8 cellular contexts compared by ENCODE assay signal in the genomic region with DNA sequence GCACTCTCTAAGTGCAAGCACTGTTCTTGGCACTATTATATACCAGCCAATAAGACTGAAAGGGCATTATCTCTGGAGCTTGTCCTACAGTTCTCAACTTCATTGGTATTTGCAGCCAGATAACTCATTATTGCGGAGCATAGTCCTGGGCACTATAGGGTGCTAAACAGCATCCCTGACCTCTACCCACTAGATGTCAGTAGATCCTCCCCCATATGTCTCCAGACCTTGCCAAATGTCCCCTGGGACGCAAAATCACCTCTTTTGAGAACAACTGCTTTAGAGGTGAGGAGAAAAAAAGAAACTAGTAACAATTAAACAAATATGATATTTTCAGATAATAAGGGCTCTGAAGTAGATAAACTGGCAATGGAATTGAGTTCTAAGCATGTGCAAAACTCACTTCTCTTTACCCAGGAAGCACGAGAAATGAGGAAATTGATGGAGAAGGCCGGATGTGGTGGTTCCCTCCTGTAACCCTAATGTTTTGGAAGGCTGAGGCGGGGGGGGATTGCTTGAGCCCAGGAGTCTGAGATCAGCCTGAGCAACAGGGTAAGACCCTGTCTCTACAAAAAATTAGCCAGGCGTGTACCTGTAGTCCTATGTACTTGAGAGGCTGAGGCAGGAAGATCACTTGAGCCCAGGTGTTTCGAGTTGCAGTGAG.
DNase-seq lines count a peak whose midpoint lies in the region; ATAC-seq and TF ChIP-seq lines count a peak whose summit lies in the region.

No MANE protein-coding gene starts in this region.

- peak overlapping the region in 1 of 3 experiments; percentile 25; a peak in 1 of 7 replicates for H3K27ac Mint-ChIP-seq in H9
- H3K27ac Mint-ChIP-seq in stimulated activated effector memory CD8-positive, alpha-beta T cell treated with anti-CD3 and anti-CD28 coated beads, Interleukin-12 subunit alpha, Interleukin-12 subunit beta, amount 100 ng/mL, for 72 hours = peak overlapping the region; percentile 72

- H3K4me1 ChIP-seq in H9 (ENCODE audit: insufficient read depth, low read length) (no peaks in the 10 kb centered on the region), neuronal stem cell (ENCODE audit: control insufficient read depth in 2 of 2, insufficient read depth in 1 of 2, low read depth in 1 of 2, low read length in 2 of 2) (no peaks in the 10 kb centered on the region)

- no peaks in the 10 kb centered on the region for H3K27me3 ChIP-seq in H9 (ENCODE audit: insufficient read depth, low read length)
- no peaks in the 10 kb centered on the region for H3K27me3 ChIP-seq in neuronal stem cell (ENCODE audit: control insufficient read depth in 3 of 3, insufficient read depth in 3 of 3, low read depth in 1 of 3, low read length in 3 of 3)

- no CpG with 5 or more reads among the region's 7 CpGs for WGBS in H9 (ENCODE audit: extremely low coverage, insufficient read length, low lambda C conversion rate)
- WGBS in neuronal stem cell (ENCODE audit: extremely low coverage in 2 of 2, insufficient read length in 2 of 2, insufficient replicate concordance in 1 of 2), 2 donors = no CpG with 5 or more reads among the region's 7 CpGs

- H3K36me3 Mint-ChIP-seq in H9 (ENCODE audit: insufficient read depth in 1 of 3, low read depth in 3 of 3) = no peaks in the 10 kb centered on the region; a peak in 1 of 7 replicates
- peaks cover 12% of the 10 kb centered on the region for H3K36me3 Mint-ChIP-seq in stimulated activated effector memory CD8-positive, alpha-beta T cell treated with anti-CD3 and anti-CD28 coated beads, Interleukin-12 subunit alpha, Interleukin-12 subunit beta, amount 100 ng/mL, for 72 hours

- H3K79me1 ChIP-seq in H9 (ENCODE audit: insufficient read depth, low read depth, low read length, poor library complexity, severe bottlenecking) (no peaks in the 10 kb centered on the region), neuronal stem cell (ENCODE audit: low read depth, low read length) (no peaks in the 10 kb centered on the region)

- H3K79me2 ChIP-seq in H9 (ENCODE audit: insufficient read depth, low read length) = no peaks in the 10 kb centered on the region

- H2BK120ac ChIP-seq in H9 (ENCODE audit: low read depth, low read length, poor library complexity, severe bottlenecking) (no peak overlapping the region), neuronal stem cell (ENCODE audit: low read depth, low read length) (no peak overlapping the region)

- no peak overlapping the region for H3K4me3 ChIP-seq in NB4 (ENCODE audit: low read depth, low read length)
- H3K4me3 ChIP-seq in neuronal stem cell (ENCODE audit: low read length in 2 of 2) = no peak overlapping the region

- TF ChIP-seq CTCF in H9 (conservative IDR thresholded peaks at IDR 0.05) (peak; percentile 77), NB4 (IDR thresholded peaks at IDR 0.05; ENCODE audit: low read depth, low read length) (peak; percentile 48)

- H3K36me3 ChIP-seq in neuronal stem cell (replicated peaks in 1 of 2; ENCODE audit: control insufficient read depth in 2 of 2, insufficient read depth in 2 of 2, low read length in 2 of 2) = no peaks in the 10 kb centered on the region

- no peak overlapping the region for H2AK5ac ChIP-seq in H9 (ENCODE audit: insufficient read length, low read length)
- H2AK5ac ChIP-seq in neuronal stem cell (ENCODE audit: low read depth, low read length) = no peak overlapping the region

- H3K27ac ChIP-seq in H9 (ENCODE audit: insufficient read length, low read depth, low read length) = no peak overlapping the region
- H3K27ac ChIP-seq in neuronal stem cell (replicated peaks; ENCODE audit: low read length) = no peak overlapping the region

- H3K4ac ChIP-seq in H9 (ENCODE audit: low read depth, low read length) = no peak overlapping the region
- H3K4ac ChIP-seq in neuronal stem cell (ENCODE audit: low read length) = no peak overlapping the region

- peak; percentile 44 for ATAC-seq in stimulated activated effector memory CD8-positive, alpha-beta T cell treated with anti-CD3 and anti-CD28 coated beads, Interleukin-12 subunit alpha, Interleukin-12 subunit beta, amount 100 ng/mL, for 72 hours

- H2BK5ac ChIP-seq in H9 (ENCODE audit: insufficient read length, low read length) (no peak overlapping the region), neuronal stem cell (ENCODE audit: low read length) (no peak overlapping the region)

- no peak overlapping the region for H3K4me2 ChIP-seq in H9 (ENCODE audit: insufficient read depth, insufficient read length, low read length)
- no peak overlapping the region for H3K4me2 ChIP-seq in neuronal stem cell (ENCODE audit: insufficient read depth, low read length, poor library complexity, severe bottlenecking)

- H3K23ac ChIP-seq in H9 (ENCODE audit: insufficient read length, low read depth, low read length) (no peak overlapping the region), neuronal stem cell (ENCODE audit: low read depth, low read length, poor library complexity) (no peak overlapping the region)

- H3K4me3 Mint-ChIP-seq in H9 = no peak overlapping the region
- H3K4me3 Mint-ChIP-seq in stimulated activated effector memory CD8-positive, alpha-beta T cell treated with anti-CD3 and anti-CD28 coated beads, Interleukin-12 subunit alpha, Interleukin-12 subunit beta, amount 100 ng/mL, for 72 hours = no peak overlapping the region

- no peak for TF ChIP-seq POLR2A in NB4 (IDR thresholded peaks at IDR 0.05; ENCODE audit: extremely low read depth, insufficient read length)

- H3K9ac ChIP-seq in H9 (ENCODE audit: extremely low read depth, insufficient read length, low read length) (no peak overlapping the region), neuronal stem cell (ENCODE audit: low read depth, low read length, poor library complexity) (no peak overlapping the region)

- no peaks in the 10 kb centered on the region for H3K23me2 ChIP-seq in H9 (ENCODE audit: insufficient read length, low read depth, low read length, poor library complexity, severe bottlenecking)

- H2BK12ac ChIP-seq in H9 (ENCODE audit: insufficient read length, low read depth, low read length) (no peak overlapping the region), neuronal stem cell (ENCODE audit: low read length) (no peak overlapping the region)

- H4K5ac ChIP-seq in H9 (ENCODE audit: insufficient read length, low read depth, low read length) = no peak overlapping the region

- no peak overlapping the region for H3T11ph ChIP-seq in H9 (ENCODE audit: low read length)

- no peak overlapping the region for H2BK15ac ChIP-seq in H9 (ENCODE audit: low read depth, low read length)
- H2BK15ac ChIP-seq in neuronal stem cell (ENCODE audit: low read length) = no peak overlapping the region

- H2BK20ac ChIP-seq in H9 (ENCODE audit: low read depth, low read length, poor library complexity, severe bottlenecking) = no peak overlapping the region

- no peaks in the 10 kb centered on the region; a peak in 1 of 5 replicates for H3K9me3 Mint-ChIP-seq in H9
- no peaks in the 10 kb centered on the region for H3K9me3 Mint-ChIP-seq in stimulated activated effector memory CD8-positive, alpha-beta T cell treated with anti-CD3 and anti-CD28 coated beads, Interleukin-12 subunit alpha, Interleukin-12 subunit beta, amount 100 ng/mL, for 72 hours

- no peak overlapping the region for H4K91ac ChIP-seq in H9 (ENCODE audit: insufficient read length, low read depth, low read length)
- no peak overlapping the region for H4K91ac ChIP-seq in neuronal stem cell (ENCODE audit: low read depth, low read length, poor library complexity)

- no peaks in the 10 kb centered on the region for H3K27me3 Mint-ChIP-seq in H9 (ENCODE audit: low read depth)

- H3K14ac ChIP-seq in H9 (ENCODE audit: insufficient read depth, low read length) (no peak overlapping the region), neuronal stem cell (ENCODE audit: low read length) (no peak overlapping the region)

- DNase-seq in NCI-H1092 treated with DMSO at 0.1 percent for 48 hours (lab: John Stamatoyannopoulos, UW) (peak; percentile 1), NCI-H1092 (lab: John Stamatoyannopoulos, UW) (no peak), H9 (no peak), NB4 (ENCODE audit: low read depth) (peak; percentile 67), dedifferentiated amniotic fluid mesenchymal stem cell (ENCODE audit: extremely low spot score) (peak; percentile 12), NCI-H2029 treated with DMSO at 0.1 percent for 48 hours (lab: John Stamatoyannopoulos, UW) (no peak), neuronal stem cell (ENCODE audit: low spot score) (no peak)
- DNase-seq in stimulated activated effector memory CD8-positive, alpha-beta T cell treated with anti-CD3 and anti-CD28 coated beads, Interleukin-12 subunit alpha, Interleukin-12 subunit beta, amount 100 ng/mL, for 72 hours (ENCODE audit: low spot score in 2 of 2) = no peak

- H3K18ac ChIP-seq in H9 (ENCODE audit: insufficient read length, low read depth, low read length) (no peak overlapping the region), neuronal stem cell (ENCODE audit: low read length) (no peak overlapping the region)

- H3K9me3 ChIP-seq in H9 (ENCODE audit: control insufficient read depth, low read depth, low read length) (no peaks in the 10 kb centered on the region), neuronal stem cell (replicated peaks in 1 of 2; ENCODE audit: control insufficient read depth in 2 of 2, insufficient read depth in 1 of 2, low read depth in 1 of 2, low read length in 2 of 2) (no peaks in the 10 kb centered on the region)

- H3K4me1 Mint-ChIP-seq in H9 = peaks cover 0 to 9% of the 10 kb centered on the region in 2 experiments; a peak in 3 of 4 replicates
- peaks cover 31% of the 10 kb centered on the region for H3K4me1 Mint-ChIP-seq in stimulated activated effector memory CD8-positive, alpha-beta T cell treated with anti-CD3 and anti-CD28 coated beads, Interleukin-12 subunit alpha, Interleukin-12 subunit beta, amount 100 ng/mL, for 72 hours

- no peak overlapping the region for H3K56ac ChIP-seq in H9 (ENCODE audit: insufficient read length, low read depth, low read length)

- H2AFZ ChIP-seq in H9 (ENCODE audit: low read length) = no peak overlapping the region
- no peak overlapping the region for H2AFZ ChIP-seq in neuronal stem cell (ENCODE audit: low read length)

- no peaks in the 10 kb centered on the region for H4K20me1 ChIP-seq in H9 (ENCODE audit: control insufficient read depth, insufficient read depth, insufficient read length)

- no peak overlapping the region for H4K8ac ChIP-seq in H9 (replicated peaks; ENCODE audit: insufficient read length, low read depth, low read length)
- no peak overlapping the region for H4K8ac ChIP-seq in neuronal stem cell (ENCODE audit: low read depth, low read length)

Comparison
In these comparisons a context has a peak if more than half of its experiments do, and no peak if none do; other contexts are left out.
1. DNase-seq: peak in NCI-H1092 treated with DMSO at 0.1 percent for 48 hours (single experiment), NB4 (single experiment) and dedifferentiated amniotic fluid mesenchymal stem cell (single experiment); none in NCI-H1092 (single experiment), H9 (single experiment), stimulated activated effector memory CD8-positive, alpha-beta T cell treated with anti-CD3 and anti-CD28 coated beads, Interleukin-12 subunit alpha, Interleukin-12 subunit beta, amount 100 ng/mL, for 72 hours (0 of 2), NCI-H2029 treated with DMSO at 0.1 percent for 48 hours (single experiment) and neuronal stem cell (single experiment).